Comparison of ENCODE assay signal across 8 cellular contexts in the genomic region with DNA sequence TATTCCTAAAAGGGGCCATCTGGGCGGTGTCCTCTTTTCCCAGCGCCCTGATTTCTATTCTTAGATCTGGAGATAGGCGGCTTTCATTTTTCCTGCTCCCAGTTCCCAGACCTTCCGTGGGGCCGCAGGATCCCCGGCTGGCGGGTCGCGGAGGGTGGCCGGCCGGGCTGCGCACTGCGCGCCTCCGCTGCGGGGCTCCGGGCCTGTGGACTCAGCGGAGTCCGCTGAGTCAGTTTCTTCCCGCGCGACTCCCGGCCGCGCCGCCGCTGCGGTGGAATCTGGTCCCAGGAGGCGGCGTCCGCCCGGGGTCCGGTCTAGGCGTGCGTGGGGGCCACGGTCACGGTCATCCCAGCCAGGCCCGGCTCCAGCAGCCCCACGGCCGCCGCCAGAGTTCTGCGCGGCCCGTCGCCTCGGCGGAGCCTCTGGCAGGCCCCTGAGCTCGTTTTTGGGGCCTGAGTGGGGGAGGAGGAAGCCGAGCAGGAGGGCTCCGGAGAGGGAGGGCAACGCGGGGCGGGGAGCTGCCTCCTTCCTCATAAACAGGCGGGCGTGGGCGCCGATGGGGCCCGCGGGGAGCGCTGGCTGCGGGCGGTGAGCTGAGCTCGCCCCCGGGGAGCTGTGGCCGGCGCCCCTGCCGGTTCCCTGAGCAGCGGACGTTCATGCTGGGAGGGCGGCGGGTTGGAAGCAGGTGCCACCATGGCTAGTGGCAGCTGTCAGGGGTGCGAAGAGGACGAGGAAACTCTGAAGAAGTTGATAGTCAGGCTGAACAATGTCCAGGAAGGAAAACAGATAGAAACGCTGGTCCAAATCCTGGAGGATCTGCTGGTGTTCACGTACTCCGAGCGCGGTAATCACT. TPM values are rescaled to one million over a fixed set of nuclear protein-coding genes. Genes with fewer than 3 reads are reported as not detected.
A peak's percentile ranks its signal among the peaks of the same experiment; 100 is the strongest.
DNase-seq lines count a peak whose midpoint lies in the region; ATAC-seq, FAIRE-seq and TF ChIP-seq lines count a peak whose summit lies in the region.

A gene (plus strand): TSS at position 559 of the 853 bp plus-strand sequence. CDS start 135 bp downstream, at position 694.

- peak within 1 kb of the TSS; percentile 81 for H3K4me2 ChIP-seq in GM12878 (ENCODE audit: control insufficient read depth, insufficient read depth)

- peaks cover 17% of the 10 kb centered on the region for H3K4me1 Mint-ChIP-seq in CD8-positive, alpha-beta T cell (ENCODE audit: low read depth)

- peak within 1 kb of the TSS; percentile 65 for H3K4me3 Mint-ChIP-seq in CD8-positive, alpha-beta T cell

- in situ Hi-C loops in GM12878 (cut with MboI) = loop anchor here (5.0 kb wide), 1 partner anchor 57 kb away; no protein-coding TSS in a partner anchor
- in situ Hi-C loops in gastrocnemius medialis (cut with MboI; ENCODE audit: low sequenced_read_pairs in 4 of 4) = loop anchor here in 1 of 4 donors (10.0 kb wide), 1 partner anchor 70 kb away; no protein-coding TSS in a partner anchor

- no peak within 1 kb of the TSS for H3K27ac Mint-ChIP-seq in CD8-positive, alpha-beta T cell

- peaks cover 23% of the 10 kb centered on the region for H3K27me3 Mint-ChIP-seq in CD8-positive, alpha-beta T cell (ENCODE audit: low read depth)

- peak; percentile 61 for TF ChIP-seq POLR2A in GM12878 (IDR thresholded peaks at IDR 0.05; ENCODE audit: low read depth, low read length)
- TF ChIP-seq POLR2A in gastrocnemius medialis (IDR thresholded peaks at IDR 0.05) = peak; percentile 39 to 55

- peak; percentile 91 for ATAC-seq in CD8-positive, alpha-beta T cell
- ATAC-seq in GM19452 (IDR thresholded peaks at IDR 0.05; ENCODE audit: unreplicated experiment) (peak; percentile 54), HG03520 (IDR thresholded peaks at IDR 0.05; ENCODE audit: unreplicated experiment) (peak; percentile 51), GM12878 (peak; percentile 69), gastrocnemius medialis (peak; percentile 84 to 85)

- no TSS peak for BruUV-seq in GM12878 (replicated peaks; lab: Mats Ljungman, UMichigan)

- POLR2A ChIA-PET in CD8-positive, alpha-beta T cell (lab: Charles Lee) = interaction anchor here (1.3 kb wide), 1 partner anchor 43 kb away, joined by 3 read pairs; no protein-coding TSS in a partner anchor
- POLR2A ChIA-PET in GM12878 (lab: Charles Lee) = interaction anchor here (0.8 to 2.4 kb wide), 14 partner anchors 8 to 90 kb away, joined by 3 to 15 read pairs (median 4); no protein-coding TSS in a partner anchor

- no peak for TF ChIP-seq RAD21 in GM12878 (IDR thresholded peaks at IDR 0.05; ENCODE audit: insufficient read depth, low read depth, low read length)

- no peaks in the 10 kb centered on the region for H3K36me3 ChIP-seq in CD8-positive, alpha-beta T cell (ENCODE audit: insufficient read depth, low read length)
- H3K36me3 ChIP-seq in GM12878 (ENCODE audit: control insufficient read depth in 2 of 2, insufficient read depth in 2 of 2, low read length in 1 of 2) (no peaks in the 10 kb centered on the region), iPS-15b (ENCODE audit: control insufficient read depth, insufficient read depth, low read length) (no peaks in the 10 kb centered on the region), gastrocnemius medialis (no peaks in the 10 kb centered on the region)

- peak; percentile 61 to 70; a peak in 2 of 4 replicates for TF ChIP-seq EP300 in GM12878 (IDR thresholded peaks at IDR 0.05; ENCODE audit: borderline replicate concordance in 1 of 2, control insufficient read depth in 1 of 2, low read depth in 2 of 2, low read length in 2 of 2)

- CTCF ChIA-PET in CD8-positive, alpha-beta T cell (lab: Charles Lee) = no interaction called here
- CTCF ChIA-PET in GM12878 (lab: Yijun Ruan, JAX) = interaction anchor here (0.7 to 2.2 kb wide), 7 partner anchors 12 to 70 kb away, joined by 3 to 6 read pairs (median 4); no protein-coding TSS in a partner anchor

- H3K27me3 ChIP-seq in CD8-positive, alpha-beta T cell (ENCODE audit: insufficient read depth, low read length) = no peaks in the 10 kb centered on the region
- H3K27me3 ChIP-seq in GM12878 (replicated peaks in 1 of 2; ENCODE audit: control insufficient read depth in 2 of 2, insufficient read depth in 2 of 2, low read length in 1 of 2) (peaks cover 0 to 17% of the 10 kb centered on the region in 2 experiments; a peak in 1 of 4 replicates), iPS-15b (ENCODE audit: control insufficient read depth, insufficient read depth, low read length) (peaks cover 36% of the 10 kb centered on the region), gastrocnemius medialis (no peaks in the 10 kb centered on the region)

- no peaks in the 10 kb centered on the region for H3K36me3 Mint-ChIP-seq in CD8-positive, alpha-beta T cell

- peak; percentile 2 to 71 (median 36) for DNase-seq in CD8-positive, alpha-beta T cell
- DNase-seq in T-helper 1 cell = peak in 4 of 5 donors; percentile 6 to 28 (median 14)
- DNase-seq in GM12878 (ENCODE audit: low read depth, low spot score) = no peak
- DNase-seq in gastrocnemius medialis = peak; percentile 53 to 73
- no peak for DNase-seq in pons (ENCODE audit: low spot score)

- RAD21 ChIA-PET in GM12878 (lab: Charles Lee; ENCODE audit: unreplicated experiment) = interaction anchor here (0.8 to 2.7 kb wide), 13 partner anchors 17 to 89 kb away, joined by 3 to 44 read pairs (median 7); no protein-coding TSS in a partner anchor

- intact Hi-C loops in CD8-positive, alpha-beta T cell (cut with DNase I, micrococcal nuclease) = no loop called here
- intact Hi-C loops in GM12878 (cut with micrococcal nuclease; ENCODE audit: unreplicated experiment) = loop anchor here (5.0 to 10.0 kb wide), 2 partner anchors 107 to 610 kb away; a partner anchor contains a TSS
- intact Hi-C loops in gastrocnemius medialis (cut with DNase I; ENCODE audit: low total_unique reads) = loop anchor here (2.0 to 10.0 kb wide), 2 partner anchors 72 to 780 kb away; a partner anchor contains a TSS

- under 1% methylated on average over 70 of the region's 78 CpGs for WGBS in GM12878 (ENCODE audit: insufficient coverage, insufficient replicate concordance, low lambda C conversion rate, missing lambda C conversion rate)

- peak within 1 kb of the TSS; percentile 26 for H3K4me3 ChIP-seq in CD8-positive, alpha-beta T cell (ENCODE audit: low read depth, low read length)
- H3K4me3 ChIP-seq in GM12878 = peak within 1 kb of the TSS; percentile 59
- peak within 1 kb of the TSS; percentile 46 for H3K4me3 ChIP-seq in iPS-15b (ENCODE audit: low read depth, low read length)
- peak within 1 kb of the TSS; percentile 65 to 94 (median 80) for H3K4me3 ChIP-seq in gastrocnemius medialis

- H2AFZ ChIP-seq in GM12878 (ENCODE audit: control insufficient read depth, low read depth, low read length) = peak within 1 kb of the TSS; percentile 39

- H3K79me2 ChIP-seq in GM12878 (ENCODE audit: control insufficient read depth, insufficient read depth, low read length) = no peaks in the 10 kb centered on the region

- no peaks in the 10 kb centered on the region for H4K20me1 ChIP-seq in GM12878 (ENCODE audit: control insufficient read depth, insufficient read depth)

- no peaks in the 10 kb centered on the region for H3K4me1 ChIP-seq in CD8-positive, alpha-beta T cell (ENCODE audit: insufficient read depth, low read length)
- H3K4me1 ChIP-seq in GM12878 (ENCODE audit: control insufficient read depth, insufficient read depth, low read length) = peaks cover 9% of the 10 kb centered on the region
- peaks cover 5% of the 10 kb centered on the region for H3K4me1 ChIP-seq in iPS-15b (ENCODE audit: control insufficient read depth, insufficient read depth, low read length)
- peaks cover 11 to 23% of the 10 kb centered on the region in 2 donors for H3K4me1 ChIP-seq in gastrocnemius medialis

- SMC1A ChIA-PET in GM12878 (lab: Charles Lee; ENCODE audit: uncharacterized antibody, unreplicated experiment) = interaction anchor here (0.8 to 2.7 kb wide), 19 partner anchors 10 to 90 kb away, joined by 3 to 50 read pairs (median 4); no protein-coding TSS in a partner anchor

- no peaks in the 10 kb centered on the region for H3K9me3 ChIP-seq in CD8-positive, alpha-beta T cell (ENCODE audit: low read length)
- H3K9me3 ChIP-seq in GM12878 (replicated peaks; ENCODE audit: control insufficient read depth, insufficient read depth, low read length) = no peaks in the 10 kb centered on the region; the same call in 1 of the 3 replicates
- no peaks in the 10 kb centered on the region for H3K9me3 ChIP-seq in iPS-15b (ENCODE audit: control insufficient read depth, insufficient read depth, low read length)
- H3K9me3 ChIP-seq in gastrocnemius medialis = no peaks in the 10 kb centered on the region

- no peak for FAIRE-seq in GM12878 (lab: Jason Lieb, UNC)

- H3K9me3 Mint-ChIP-seq in CD8-positive, alpha-beta T cell = peaks cover 2% of the 10 kb centered on the region

- no peak within 1 kb of the TSS for H3K27ac ChIP-seq in CD8-positive, alpha-beta T cell (ENCODE audit: low read depth, low read length)
- peak within 1 kb of the TSS; percentile 46 for H3K27ac ChIP-seq in GM12878 (ENCODE audit: control insufficient read depth, insufficient read depth)
- H3K27ac ChIP-seq in gastrocnemius medialis = peak within 1 kb of the TSS; percentile 74 to 99 (median 94)

- no peak for TF ChIP-seq CTCF in CD8-positive, alpha-beta T cell (IDR thresholded peaks at IDR 0.05)
- TF ChIP-seq CTCF in GM12878 (IDR thresholded peaks at IDR 0.05 in 2 of 3, conservative IDR thresholded peaks at IDR 0.05 in 1 of 3; ENCODE audit: control insufficient read depth in 2 of 3, extremely low read depth in 1 of 3, insufficient read depth in 1 of 3, low read depth in 3 of 3, low read length in 3 of 3) = no peak
- peak in 2 of 5 experiments; percentile 6 to 12 for TF ChIP-seq CTCF in gastrocnemius medialis (IDR thresholded peaks at IDR 0.05 in 4 of 5, conservative IDR thresholded peaks at IDR 0.05 in 1 of 5)

- H3K9ac ChIP-seq in GM12878 (ENCODE audit: control insufficient read depth, insufficient read depth, low read length) (peak within 1 kb of the TSS; percentile 45), iPS-15b (ENCODE audit: low read depth, low read length) (peak within 1 kb of the TSS; percentile 47)

RNA-seq across cellular contexts. Expression of the gene that starts here (rescaled TPM):
- total RNA-seq in CD8-positive, alpha-beta T cell = under 1 TPM; 0.27 to 0.33 TPM
- 27.1 and 35.4 TPM in 2 replicates for total RNA-seq in GM12878 (2013; cell fraction: nucleolus; rRNA removed)
- total RNA-seq in GM12878 (2014; rRNA removed) (2.0 and 2.1 TPM in 2 replicates), GM12878 (2014; rRNA removed; fragmentation: Illumina TruSeq; extraction: Trizol) (2.9 and 3.0 TPM in 2 replicates), GM12878 (2021) (2.4 and 3.2 TPM in 2 replicates), gastrocnemius medialis (10 to 100 TPM in 1 of 4 donors, 1 to 10 TPM in 3; 4.5 to 10.7 (median 6.2) TPM)
- polyA plus RNA-seq in GM12878 (2011; ENCODE audit: low read depth) = 0.56 TPM
- polyA plus RNA-seq in GM12878 (2011; rRNA removed) (32.6 and 61.8 TPM in 2 replicates), GM12878 (2014; fragmentation: Illumina TruSeq; extraction: Trizol) (1.8 and 1.9 TPM in 2 replicates), GM12878 (2014; fragmentation: Nextera tagmentation; extraction: Ambion mirVana) (1 to 10 TPM in 1 of 2 experiments, under 1 TPM in 1; 0.97 to 1.1 TPM), GM12878 (2014; rRNA removed) (1.0 and 1.1 TPM in 2 replicates), GM12878 (2016; fragmentation: Nextera tagmentation; extraction: Ambion mirVana) (under 1 TPM; 0.80 to 0.95 TPM)
- polyA plus RNA-seq in GM12878 (2011; cell fraction: cytosol; rRNA removed) = 11.4 and 11.7 TPM in 2 replicates
- 42.9 and 45.3 TPM in 2 replicates for polyA plus RNA-seq in GM12878 (2011; cell fraction: nucleus; rRNA removed)
- 1.0 and 1.2 TPM in 2 replicates for polyA plus RNA-seq in GM12878 (2012)
- 46.2 and 77.6 TPM in 2 replicates for polyA minus RNA-seq in GM12878 (2011; rRNA and poly(A)+ RNA removed)
- polyA minus RNA-seq in GM12878 (2011; cell fraction: cytosol; rRNA and poly(A)+ RNA removed) = 17.1 and 19.8 TPM in 2 replicates
- polyA minus RNA-seq in GM12878 (2011; cell fraction: nucleus; rRNA and poly(A)+ RNA removed) = 68.2 and 102 TPM in 2 replicates

Comparison
In these comparisons a context has a peak if more than half of its experiments do, and no peak if none do; other contexts are left out.
1. Peak in DNase-seq, ATAC-seq and H3K4me3 ChIP-seq in CD8-positive, alpha-beta T cell; RNA of the gene not detected or under 1 TPM.
2. DNase-seq: peak in T-helper 1 cell (4 of 5) and gastrocnemius medialis (2 of 2); none in GM12878 (single experiment) and pons (single experiment).
3. H3K4me3 ChIP-seq: peak in every context shown above with its lines; median percentile 80 in gastrocnemius medialis; 59 in GM12878; 46 in iPS-15b; 26 in CD8-positive, alpha-beta T cell.
4. intact Hi-C loops: an anchor here in GM12878 (5.0 to 10.0 kb wide) and gastrocnemius medialis (2.0 to 10.0 kb wide); none called in CD8-positive, alpha-beta T cell.
5. Peak in every context shown above with its lines, with median percentiles within 50 percentile points of each other: ATAC-seq.